In the genomic region with DNA sequence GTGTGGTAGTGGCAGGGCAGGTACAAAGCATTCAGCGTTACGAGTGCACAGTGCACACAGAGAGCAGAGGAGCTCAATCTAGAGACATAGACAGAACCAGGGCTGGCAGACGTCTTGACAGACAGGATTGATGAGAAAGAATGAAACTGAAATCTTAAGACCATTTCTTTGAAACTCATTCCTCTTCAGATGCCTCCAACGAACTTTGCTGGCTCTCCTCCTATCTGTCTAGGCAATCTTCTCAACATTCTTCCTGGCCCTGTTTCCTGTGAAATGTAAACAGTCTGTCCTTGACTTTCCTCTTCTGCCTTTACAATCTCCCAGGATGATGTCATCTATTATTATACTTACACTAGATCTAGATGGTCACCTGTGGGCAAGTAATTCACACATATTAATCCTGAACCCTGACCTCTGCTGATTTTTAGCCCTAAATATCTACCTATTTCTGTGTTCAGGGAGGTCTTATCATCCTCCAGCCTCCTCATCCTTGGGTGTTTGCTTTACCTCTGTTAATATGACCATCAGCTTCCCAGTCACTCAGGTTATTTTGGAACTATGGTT, we compare ENCODE assay signal across 8 cellular contexts.
DNase-seq lines count a peak whose midpoint lies in the region; ATAC-seq and TF ChIP-seq lines count a peak whose summit lies in the region.

No MANE protein-coding gene starts in this region.

- no peaks in the 10 kb centered on the region for H3K79me2 ChIP-seq in smooth muscle cell (ENCODE audit: low read depth)

- no peak overlapping the region for H3K4me2 ChIP-seq in smooth muscle cell

- no peak overlapping the region for H3K27ac ChIP-seq in smooth muscle cell (ENCODE audit: low read depth)
- H3K27ac ChIP-seq in ascending aorta, result no peak overlapping the region
- no peak overlapping the region for H3K27ac ChIP-seq in tibial nerve

- no peaks in the 10 kb centered on the region for H4K20me1 ChIP-seq in smooth muscle cell (ENCODE audit: low read depth)

- no peak overlapping the region for H2AFZ ChIP-seq in smooth muscle cell (ENCODE audit: low read depth)

- no peaks in the 10 kb centered on the region for H3F3A ChIP-seq in smooth muscle cell (ENCODE audit: low read depth)

- TF ChIP-seq POLR2A in tibial nerve (IDR thresholded peaks at IDR 0.05), result no peak

- no peak overlapping the region for H3K9ac ChIP-seq in smooth muscle cell (ENCODE audit: low read depth)

- H3K27me3 ChIP-seq in smooth muscle cell (ENCODE audit: low read depth) (peaks cover 23% of the 10 kb centered on the region), ascending aorta (no peaks in the 10 kb centered on the region), tibial nerve (no peaks in the 10 kb centered on the region)

- intact Hi-C loops in mucosa of descending colon (cut with DNase I, micrococcal nuclease) (no loop called here), ascending aorta (cut with DNase I) (no loop called here)

- H3K36me3 ChIP-seq in mucosa of descending colon (ENCODE audit: low read depth), result no peaks in the 10 kb centered on the region
- H3K36me3 ChIP-seq in smooth muscle cell (ENCODE audit: low read depth), result no peaks in the 10 kb centered on the region
- no peaks in the 10 kb centered on the region for H3K36me3 ChIP-seq in ascending aorta
- no peaks in the 10 kb centered on the region for H3K36me3 ChIP-seq in tibial nerve

- DNase-seq in GM10266 (ENCODE audit: extremely low spot score), result peak; percentile 54
- DNase-seq in activated CD4-positive, alpha-beta T cell treated with anti-CD3 and anti-CD28 coated beads, Interleukin-2, amount 50 U/mL, for 1 hour, result peak; percentile 7
- peak in 1 of 3 donors; percentile 33 for DNase-seq in mucosa of descending colon
- DNase-seq in smooth muscle cell (lab: John Stamatoyannopoulos, UW; ENCODE audit: unreplicated experiment), result no peak
- DNase-seq in ascending aorta (ENCODE audit: low spot score in 2 of 2), result no peak
- no peak for DNase-seq in tibial nerve (ENCODE audit: low spot score in 2 of 2)

- H3K4me1 ChIP-seq in mucosa of descending colon (ENCODE audit: low read depth), result peaks cover 15% of the 10 kb centered on the region
- no peaks in the 10 kb centered on the region for H3K4me1 ChIP-seq in smooth muscle cell (ENCODE audit: low read depth)
- H3K4me1 ChIP-seq in ascending aorta, result no peaks in the 10 kb centered on the region
- H3K4me1 ChIP-seq in tibial nerve, result no peaks in the 10 kb centered on the region

- ATAC-seq in HG02973 (IDR thresholded peaks at IDR 0.05; ENCODE audit: unreplicated experiment), result peak; percentile 71
- peak; percentile 81 for ATAC-seq in mucosa of descending colon
- no peak for ATAC-seq in HG03442 (IDR thresholded peaks at IDR 0.05; ENCODE audit: unreplicated experiment)

- no peak for TF ChIP-seq EP300 in tibial nerve (IDR thresholded peaks at IDR 0.05)

- H3K9me3 ChIP-seq in mucosa of descending colon, result no peaks in the 10 kb centered on the region
- no peaks in the 10 kb centered on the region for H3K9me3 ChIP-seq in smooth muscle cell (replicated peaks; ENCODE audit: low read depth)
- H3K9me3 ChIP-seq in ascending aorta, result no peaks in the 10 kb centered on the region
- peaks cover 0 to 13% (median 0%) of the 10 kb centered on the region in 4 donors for H3K9me3 ChIP-seq in tibial nerve

- no peak overlapping the region for H3K4me3 ChIP-seq in mucosa of descending colon
- no peak overlapping the region for H3K4me3 ChIP-seq in smooth muscle cell
- H3K4me3 ChIP-seq in ascending aorta, result no peak overlapping the region
- no peak overlapping the region for H3K4me3 ChIP-seq in tibial nerve

- 38% methylated on average over 4 of the region's 4 CpGs for WGBS in smooth muscle cell (ENCODE audit: low lambda C conversion rate)
- WGBS in tibial nerve, 2 donors, result 42 to 50% methylated on average over 4 of the region's 4 CpGs

- TF ChIP-seq CTCF in GM10266 (IDR thresholded peaks at IDR 0.05; ENCODE audit: control insufficient read depth, insufficient read depth, low read depth, missing control alignments), result no peak
- TF ChIP-seq CTCF in mucosa of descending colon (IDR thresholded peaks at IDR 0.05), result no peak
- no peak for TF ChIP-seq CTCF in smooth muscle cell (IDR thresholded peaks at IDR 0.05; ENCODE audit: borderline replicate concordance, insufficient read depth, poor library complexity, severe bottlenecking)
- no peak for TF ChIP-seq CTCF in ascending aorta (IDR thresholded peaks at IDR 0.05)
- no peak for TF ChIP-seq CTCF in tibial nerve (IDR thresholded peaks at IDR 0.05)

Comparison
In these comparisons a context has a peak if more than half of its experiments do, and no peak if none do; other contexts are left out.
1. DNase-seq: peak in GM10266 (single experiment) and activated CD4-positive, alpha-beta T cell treated with anti-CD3 and anti-CD28 coated beads, Interleukin-2, amount 50 U/mL, for 1 hour (single experiment); none in smooth muscle cell (single experiment), ascending aorta (0 of 2) and tibial nerve (0 of 2).